11 cellular contexts compared by ENCODE assay signal in genomic region chr5:126358525-126358924, GRCh38.
DNase-seq lines count a peak whose midpoint lies in the region; ATAC-seq and TF ChIP-seq lines count a peak whose summit lies in the region.
"Had no signal": no experiment of that assay in that cellular context is flagged by ENCODE, and none has a peak within 500 bp of the region (broad histone marks: within the 10 kb centered on the region; RNA-seq: fewer than 3 reads in every experiment).

No MANE protein-coding gene starts in this region.

- no peaks in the 10 kb centered on the region for H3K36me3 Mint-ChIP-seq in mesothelial cell of epicardium
- H3K36me3 Mint-ChIP-seq: activated naive CD8-positive, alpha-beta T cell had no signal

- DNase-seq in AG20443 (ENCODE audit: low spot score) (peak; percentile 24), SJSA1 (ENCODE audit: low read depth in 1 of 2, low spot score in 2 of 2) (peak; percentile 77 to 91), mesothelial cell of epicardium (ENCODE audit: low spot score in 2 of 2, unreplicated experiment in 2 of 2) (no peak), foreskin fibroblast (no peak), COLO668 (lab: John Stamatoyannopoulos, UW; ENCODE audit: unreplicated experiment) (no peak)
- no peak for DNase-seq in stimulated activated CD4-positive, alpha-beta T cell treated with anti-CD3 and anti-CD28 coated beads, Interleukin-4, amount 100 ng/mL, for 1 hour
- DNase-seq: hippocampal formation had no signal

- H3K4me3 Mint-ChIP-seq in mesothelial cell of epicardium, result no peak overlapping the region
- H3K4me3 Mint-ChIP-seq: activated naive CD8-positive, alpha-beta T cell had no signal

- ATAC-seq in GM19395 (IDR thresholded peaks at IDR 0.05; ENCODE audit: unreplicated experiment) (peak; percentile 94), HG03045 (IDR thresholded peaks at IDR 0.05; ENCODE audit: unreplicated experiment) (peak; percentile 87)
- ATAC-seq: Right ventricle myocardium inferior had no signal

- TF ChIP-seq CTCF in mesothelial cell of epicardium (IDR thresholded peaks at IDR 0.05; ENCODE audit: unreplicated experiment) (no peak), foreskin fibroblast (IDR thresholded peaks at IDR 0.05; ENCODE audit: low read depth, low read length) (no peak)

- no peaks in the 10 kb centered on the region for H3K27me3 ChIP-seq in SJSA1 (replicated peaks)

- no peaks in the 10 kb centered on the region; the same call in 1 of the 2 replicates for H3K9me3 ChIP-seq in SJSA1 (replicated peaks)

- H3K36me3 ChIP-seq in SJSA1, result no peaks in the 10 kb centered on the region

- H3K4me1 ChIP-seq in SJSA1 (replicated peaks), result peaks cover 42% of the 10 kb centered on the region

- no peaks in the 10 kb centered on the region for H3K27me3 Mint-ChIP-seq in mesothelial cell of epicardium (ENCODE audit: low read depth)
- H3K27me3 Mint-ChIP-seq: activated naive CD8-positive, alpha-beta T cell had no signal

- peak overlapping the region; percentile 50 for H3K27ac ChIP-seq in SJSA1

- H3K4me3 ChIP-seq in SJSA1 (no peak overlapping the region), foreskin fibroblast (ENCODE audit: low read depth in 1 of 2, low read length in 2 of 2) (no peak overlapping the region)

- no peak overlapping the region for H3K27ac Mint-ChIP-seq in mesothelial cell of epicardium
- H3K27ac Mint-ChIP-seq: activated naive CD8-positive, alpha-beta T cell had no signal

- peaks cover 7% of the 10 kb centered on the region for H3K4me1 Mint-ChIP-seq in mesothelial cell of epicardium

- peaks cover 2% of the 10 kb centered on the region for H3K9me3 Mint-ChIP-seq in mesothelial cell of epicardium

Comparison
In these comparisons a context has a peak if more than half of its experiments do, and no peak if none do; other contexts are left out.
1. DNase-seq: peak in AG20443 (single experiment) and SJSA1 (2 of 2); none in stimulated activated CD4-positive, alpha-beta T cell treated with anti-CD3 and anti-CD28 coated beads, Interleukin-4, amount 100 ng/mL, for 1 hour (single experiment), mesothelial cell of epicardium (0 of 2), foreskin fibroblast (0 of 2) and COLO668 (single experiment).